10 cellular contexts compared by ENCODE assay signal in genomic region chr7:17144313-17144712, GRCh38.
A peak's percentile ranks its signal among the peaks of the same experiment; 100 is the strongest.
DNase-seq lines count a peak whose midpoint lies in the region; ATAC-seq, FAIRE-seq and TF ChIP-seq lines count a peak whose summit lies in the region.
"Had no signal": no experiment of that assay in that cellular context is flagged by ENCODE, and none has a peak within 500 bp of the region (broad histone marks: within the 10 kb centered on the region; RNA-seq: fewer than 3 reads in every experiment).

No MANE protein-coding gene starts in this region.

- no peak overlapping the region for H2BK15ac ChIP-seq in mesenchymal stem cell (ENCODE audit: low read depth, poor library complexity, severe bottlenecking)

- H3K9me3 ChIP-seq in Loucy (ENCODE audit: insufficient read depth, low read depth, low read length), result no peaks in the 10 kb centered on the region
- H3K9me3 ChIP-seq in mesenchymal stem cell (ENCODE audit: control insufficient read depth, low read length), result no peaks in the 10 kb centered on the region
- H3K9me3 ChIP-seq: SJSA1 had no signal

- no peak overlapping the region for H2BK120ac ChIP-seq in mesenchymal stem cell (ENCODE audit: low read depth, low read length)

- intact Hi-C loops in Right ventricle myocardium superior (cut with DNase I), result no loop called here

- H4K20me1 ChIP-seq in Loucy (ENCODE audit: insufficient read depth, low read length, poor library complexity, severe bottlenecking), result no peaks in the 10 kb centered on the region

- TF ChIP-seq CTCF in Loucy (conservative IDR thresholded peaks at IDR 0.05; ENCODE audit: low read length), result no peak
- TF ChIP-seq CTCF in D721Med (IDR thresholded peaks at IDR 0.05; ENCODE audit: insufficient read depth, missing control alignments), result no peak

- H2BK12ac ChIP-seq in mesenchymal stem cell (ENCODE audit: low read length in 2 of 2), result no peak overlapping the region

- H2AFZ ChIP-seq in Loucy (ENCODE audit: low read length) (0 out of 2 replicates have a peak overlapping the region, but pooled peaks have one; percentile 21), mesenchymal stem cell (ENCODE audit: low read depth, low read length) (no peak overlapping the region)

- H3K27me3 ChIP-seq in Loucy (ENCODE audit: insufficient read depth, low read length, poor library complexity, severe bottlenecking), result no peaks in the 10 kb centered on the region
- no peaks in the 10 kb centered on the region for H3K27me3 ChIP-seq in mesenchymal stem cell (ENCODE audit: control insufficient read depth in 1 of 2, insufficient read depth in 1 of 2, low read length in 2 of 2)
- H3K27me3 ChIP-seq: SJSA1 had no signal

- H3K14ac ChIP-seq in mesenchymal stem cell (ENCODE audit: low read length in 2 of 2), result no peak overlapping the region

- peak; percentile 70 for DNase-seq in AG08395 (ENCODE audit: low spot score)
- peak; percentile 32 for DNase-seq in activated T-cell treated with anti-CD3 and anti-CD28 coated beads, Interleukin-2, amount 50 U/mL, for 1 hour
- peak; percentile 34 for DNase-seq in mesenchymal stem cell
- DNase-seq in Right ventricle myocardium superior, result no peak
- DNase-seq in D721Med (ENCODE audit: insufficient read length, low spot score), result no peak
- DNase-seq in amygdala (lab: John Stamatoyannopoulos, UW), result no peak
- DNase-seq: DMS79 treated with DMSO at 0.1 percent for 48 hours had no signal

- H3K27ac ChIP-seq in mesenchymal stem cell (ENCODE audit: low read length, poor library complexity, severe bottlenecking), result no peak overlapping the region
- H3K27ac ChIP-seq: SJSA1 had no signal

- no peak overlapping the region for H3K4ac ChIP-seq in mesenchymal stem cell (ENCODE audit: low read depth in 1 of 2, low read length in 2 of 2)

- no peak overlapping the region for H4K8ac ChIP-seq in mesenchymal stem cell (ENCODE audit: low read length)

- no peaks in the 10 kb centered on the region for H3F3A ChIP-seq in Loucy (ENCODE audit: low read depth)

- no peaks in the 10 kb centered on the region for H3K79me2 ChIP-seq in Loucy (ENCODE audit: insufficient read depth, low read length)

- H3K9ac ChIP-seq in Loucy (ENCODE audit: low read depth, low read length, poor library complexity, severe bottlenecking) (no peak overlapping the region), mesenchymal stem cell (ENCODE audit: low read length) (peak overlapping the region; percentile 39)

- H4K91ac ChIP-seq in mesenchymal stem cell (ENCODE audit: low read length), result no peak overlapping the region

- H3K4me3 ChIP-seq in Loucy (ENCODE audit: low read length, poor library complexity, severe bottlenecking) (peak overlapping the region; percentile 6), mesenchymal stem cell (ENCODE audit: insufficient read depth in 1 of 2, low read depth in 1 of 2, low read length in 2 of 2) (peak overlapping the region in 1 of 2 experiments; percentile 42)
- H3K4me3 ChIP-seq: SJSA1 had no signal

- H3K4me1 ChIP-seq in Loucy (ENCODE audit: insufficient read depth, low read length, poor library complexity, severe bottlenecking) (peaks cover 43% of the 10 kb centered on the region), mesenchymal stem cell (ENCODE audit: control insufficient read depth, insufficient read depth, low read depth, low read length) (peaks cover 2% of the 10 kb centered on the region)

- no peaks in the 10 kb centered on the region for H3K9me2 ChIP-seq in Loucy (replicated peaks; ENCODE audit: low read depth, low read length)

- 71% methylated on average over 3 of the region's 3 CpGs for WGBS in mesenchymal stem cell

- H3K18ac ChIP-seq in mesenchymal stem cell (ENCODE audit: low read depth in 1 of 2, low read length in 2 of 2), result no peak overlapping the region

- no peak overlapping the region for H2BK5ac ChIP-seq in mesenchymal stem cell (ENCODE audit: low read depth, low read length, poor library complexity, severe bottlenecking)

- no peak overlapping the region for H2AK5ac ChIP-seq in mesenchymal stem cell (ENCODE audit: low read length, severe bottlenecking)

- ATAC-seq in Right ventricle myocardium superior (ENCODE audit: poor library complexity) (no peak), HG03342 (IDR thresholded peaks at IDR 0.05; ENCODE audit: unreplicated experiment) (no peak)

- H3K23ac ChIP-seq in mesenchymal stem cell (ENCODE audit: low read length in 2 of 2), result no peak overlapping the region

- no peaks in the 10 kb centered on the region for H3K79me1 ChIP-seq in mesenchymal stem cell (replicated peaks; ENCODE audit: low read length, poor library complexity, severe bottlenecking)

- H3K4me2 ChIP-seq in Loucy (ENCODE audit: low read depth, low read length, poor library complexity, severe bottlenecking), result peak overlapping the region; percentile 43
- no peak overlapping the region for H3K4me2 ChIP-seq in mesenchymal stem cell (ENCODE audit: low read length, poor library complexity, severe bottlenecking)

- H3K36me3 ChIP-seq in Loucy (ENCODE audit: insufficient read depth, low read length), result no peaks in the 10 kb centered on the region
- no peaks in the 10 kb centered on the region for H3K36me3 ChIP-seq in mesenchymal stem cell (ENCODE audit: control insufficient read depth in 1 of 2, insufficient read depth in 2 of 2, low read depth in 1 of 2, low read length in 2 of 2)
- H3K36me3 ChIP-seq: SJSA1 had no signal

- no peak for FAIRE-seq in D721Med (lab: Jason Lieb, UNC)

Comparison
In these comparisons a context has a peak if more than half of its experiments do, and no peak if none do; other contexts are left out.
1. DNase-seq: peak in AG08395 (single experiment), activated T-cell treated with anti-CD3 and anti-CD28 coated beads, Interleukin-2, amount 50 U/mL, for 1 hour (single experiment) and mesenchymal stem cell (single experiment); none in Right ventricle myocardium superior (single experiment), D721Med (single experiment) and amygdala (0 of 56).